In the genomic region with DNA sequence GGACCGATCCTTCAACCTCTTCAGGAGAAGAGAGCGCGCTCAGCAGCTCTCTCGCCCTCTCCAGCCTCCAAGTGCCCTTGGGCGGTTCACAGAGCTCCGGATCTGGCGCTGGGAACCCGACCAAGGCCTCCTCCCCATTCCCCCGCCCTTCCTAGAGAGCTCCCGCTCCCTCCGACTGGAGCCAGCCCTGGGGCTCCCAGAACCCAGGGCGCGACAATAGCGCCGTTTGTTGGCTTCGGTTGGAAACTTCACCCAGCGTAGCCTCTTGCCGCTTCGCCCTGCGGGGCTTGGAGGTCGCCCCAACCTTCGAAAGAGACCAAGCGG, we compare ENCODE assay signal across 14 cellular contexts. TPM values are rescaled to one million over a fixed set of nuclear protein-coding genes. Genes with fewer than 3 reads are reported as not detected.
DNase-seq lines count a peak whose midpoint lies in the region; ATAC-seq, FAIRE-seq and TF ChIP-seq lines count a peak whose summit lies in the region.
"Had no signal": no experiment of that assay in that cellular context is flagged by ENCODE, and none has a peak within 500 bp of the region (broad histone marks: within the 10 kb centered on the region; RNA-seq: fewer than 3 reads in every experiment).

No MANE protein-coding gene starts in this region.

- 19% methylated on average over 14 of the region's 23 CpGs; no CpG with 5 or more reads in 1 of the 2 experiments for WGBS in IMR-90 (ENCODE audit: extremely low coverage in 2 of 2, insufficient read length in 1 of 2), 2 experiments
- 3% methylated on average over 7 of the region's 23 CpGs; no CpG with 5 or more reads in 1 of the 2 experiments for WGBS in H1 (ENCODE audit: extremely low coverage in 1 of 2, insufficient coverage in 1 of 2, insufficient read length in 1 of 2, insufficient replicate concordance in 2 of 2, low coverage in 1 of 2, low lambda C conversion rate in 2 of 2, missing lambda C conversion rate in 1 of 2), 2 experiments
- WGBS in mesodermal cell (ENCODE audit: insufficient coverage in 2 of 2), 2 experiments: 0 to 1% methylated on average over 6 to 18 of the region's 23 CpGs

- POLR2A ChIA-PET in A673 (lab: Charles Lee; ENCODE audit: low non-redundant PET): interaction anchor here (0.6 kb wide), 1 partner anchor 230 kb away, joined by 5 read pairs; no protein-coding TSS in a partner anchor
- POLR2A ChIA-PET in IMR-90 (lab: Charles Lee; ENCODE audit: unreplicated experiment): no interaction called here
- POLR2A ChIA-PET in H1 (lab: Charles Lee; ENCODE audit: partially characterized antibody): interaction anchor here (0.8 to 1.4 kb wide), 4 partner anchors 67 to 409 kb away, joined by 3 to 6 read pairs (median 3); no protein-coding TSS in a partner anchor

- no peak overlapping the region for H3K4ac ChIP-seq in IMR-90 (ENCODE audit: low read depth, low read length)
- no peak overlapping the region for H3K4ac ChIP-seq in H1 (replicated peaks; ENCODE audit: insufficient read length, low read depth, low read length)

- H2AK9ac ChIP-seq in IMR-90 (replicated peaks; ENCODE audit: low read depth, low read length, poor library complexity): no peak overlapping the region

- H2BK20ac ChIP-seq in IMR-90 (ENCODE audit: low read depth, low read length) (no peak overlapping the region), H1 (ENCODE audit: low read length) (no peak overlapping the region)

- H3K27me3 ChIP-seq in A673 (replicated peaks; ENCODE audit: insufficient read depth, low read depth, low read length, poor library complexity): peaks cover 74% of the 10 kb centered on the region
- peaks cover 71% of the 10 kb centered on the region for H3K27me3 ChIP-seq in IMR-90 (ENCODE audit: control insufficient read depth, insufficient read depth, low read length)
- peaks cover 15 to 73% (median 53%) of the 10 kb centered on the region in 4 experiments for H3K27me3 ChIP-seq in H1 (replicated peaks in 1 of 4; ENCODE audit: control insufficient read depth in 3 of 4, extremely low read depth in 1 of 4, insufficient read depth in 3 of 4, low read length in 3 of 4)

- peak; percentile 38 for DNase-seq in A673 (ENCODE audit: low spot score)
- DNase-seq in IMR-90: no peak
- peak in 1 of 2 experiments; percentile 73 for DNase-seq in H1 (ENCODE audit: low read depth in 1 of 2, low spot score in 2 of 2)
- no peak for DNase-seq in NCI-H2081 treated with DMSO at 0.1 percent for 48 hours (lab: John Stamatoyannopoulos, UW)
- no peak for DNase-seq in NCI-H146 treated with DMSO at 0.1 percent for 48 hours (lab: John Stamatoyannopoulos, UW; ENCODE audit: unreplicated experiment)
- no peak for DNase-seq in AG08395 (ENCODE audit: low spot score)
- DNase-seq: gastrocnemius medialis, mucosa of descending colon, NCI-H1436 treated with DMSO at 0.1 percent for 48 hours had no signal

- H2AFZ ChIP-seq in IMR-90 (replicated peaks; ENCODE audit: low read length, poor library complexity) (no peak overlapping the region), H1 (ENCODE audit: low read length) (peak overlapping the region; percentile 79; the same call in 1 of the 2 replicates)

- H2AK5ac ChIP-seq in IMR-90 (ENCODE audit: low read depth, low read length) (no peak overlapping the region), H1 (ENCODE audit: low read depth, low read length) (no peak overlapping the region)

- H3K4me2 ChIP-seq in IMR-90 (ENCODE audit: low read depth, low read length) (no peak overlapping the region), H1 (ENCODE audit: insufficient read depth in 1 of 2, low read depth in 2 of 2, low read length in 2 of 2) (peak overlapping the region; percentile 68 to 84)

- H3K9me1 ChIP-seq in IMR-90 (ENCODE audit: insufficient read depth, low read length): no peaks in the 10 kb centered on the region

- no peak overlapping the region for H3K56ac ChIP-seq in IMR-90 (ENCODE audit: extremely low read depth, insufficient read depth, low read length)
- H3K56ac ChIP-seq in H1 (replicated peaks; ENCODE audit: insufficient read length, low read depth, low read length): no peak overlapping the region

- H3K36me3 ChIP-seq in A673 (ENCODE audit: insufficient read depth, low read length, poor library complexity, severe bottlenecking): no peaks in the 10 kb centered on the region
- no peaks in the 10 kb centered on the region for H3K36me3 ChIP-seq in IMR-90 (ENCODE audit: control insufficient read depth, insufficient read depth, low read length)
- no peaks in the 10 kb centered on the region for H3K36me3 ChIP-seq in H1 (ENCODE audit: control insufficient read depth in 2 of 4, insufficient read depth in 4 of 4, low read length in 3 of 4)
- no peaks in the 10 kb centered on the region for H3K36me3 ChIP-seq in mesodermal cell (ENCODE audit: control insufficient read depth, insufficient read depth, low read length)
- H3K36me3 ChIP-seq: gastrocnemius medialis, tibial nerve had no signal

- no peak for ATAC-seq in IMR-90 (ENCODE audit: low read depth)
- ATAC-seq in GM18868 (IDR thresholded peaks at IDR 0.05; ENCODE audit: unreplicated experiment): no peak
- ATAC-seq: gastrocnemius medialis, mucosa of descending colon had no signal

- no peak overlapping the region for H3K14ac ChIP-seq in IMR-90 (replicated peaks; ENCODE audit: low read depth, low read length)
- H3K14ac ChIP-seq in H1 (ENCODE audit: insufficient read length): no peak overlapping the region

- no peak overlapping the region for H3K18ac ChIP-seq in IMR-90 (ENCODE audit: low read depth, low read length)
- H3K18ac ChIP-seq in H1 (ENCODE audit: extremely low read depth, low read length): no peak overlapping the region

- TF ChIP-seq CTCF in A673 (conservative IDR thresholded peaks at IDR 0.05; ENCODE audit: low read depth, low read length) (peak; percentile 50), IMR-90 (conservative IDR thresholded peaks at IDR 0.05; ENCODE audit: low read depth, low read length) (0 out of 2 replicates have a peak, but pooled peaks have one; percentile 5), H1 (IDR thresholded peaks at IDR 0.05; ENCODE audit: control extremely low read depth in 1 of 3, insufficient read depth in 1 of 3, low read depth in 1 of 3, low read length in 3 of 3) (peak in 2 of 3 experiments; percentile 75 to 84; a peak in 3 of 4 replicates)

- H3K4me3 ChIP-seq in A673 (ENCODE audit: low read depth, low read length, poor library complexity, severe bottlenecking) (peak overlapping the region; percentile 2), IMR-90 (ENCODE audit: insufficient read depth, low read depth, low read length) (no peak overlapping the region), H1 (ENCODE audit: extremely low read depth in 1 of 4, insufficient read depth in 2 of 4, low read depth in 3 of 4, low read length in 4 of 4) (peak overlapping the region; percentile 25 to 72 (median 39); a peak in 6 of 8 replicates), mesodermal cell (ENCODE audit: extremely low read depth, insufficient read depth, low read length, poor library complexity, severe bottlenecking) (peak overlapping the region; percentile 2)
- H3K4me3 ChIP-seq: gastrocnemius medialis, mucosa of descending colon had no signal

- no peaks in the 10 kb centered on the region for H3K4me1 ChIP-seq in A673 (ENCODE audit: insufficient read depth, low read length, poor library complexity, severe bottlenecking)
- no peaks in the 10 kb centered on the region for H3K4me1 ChIP-seq in IMR-90 (ENCODE audit: control insufficient read depth, insufficient read depth, low read length)
- H3K4me1 ChIP-seq in H1 (replicated peaks in 1 of 4; ENCODE audit: control insufficient read depth in 3 of 4, insufficient read depth in 4 of 4, low read length in 3 of 4): peaks cover 0 to 8% (median 4%) of the 10 kb centered on the region in 4 experiments; a peak in 6 of 7 replicates
- peaks cover 9% of the 10 kb centered on the region for H3K4me1 ChIP-seq in mesodermal cell (ENCODE audit: control insufficient read depth, insufficient read depth, low read length, poor library complexity, severe bottlenecking)

- CTCF ChIA-PET in A673 (lab: Charles Lee): interaction anchor here (0.6 to 1.2 kb wide), 5 partner anchors 376 to 1752 kb away, joined by 3 read pairs; no protein-coding TSS in a partner anchor
- CTCF ChIA-PET in IMR-90 (lab: Yijun Ruan, JAX): no interaction called here
- CTCF ChIA-PET in H1 (lab: Charles Lee; ENCODE audit: partially characterized antibody): interaction anchor here (0.6 to 2.4 kb wide), 23 partner anchors 8 to 643 kb away, joined by 3 to 28 read pairs (median 4); a partner anchor contains a TSS

- H3K79me1 ChIP-seq in IMR-90 (ENCODE audit: low read depth in 1 of 2, low read length in 2 of 2): no peaks in the 10 kb centered on the region
- no peaks in the 10 kb centered on the region for H3K79me1 ChIP-seq in H1 (ENCODE audit: low read depth, low read length)

- H4K20me1 ChIP-seq in IMR-90 (ENCODE audit: insufficient read depth, low read length) (no peaks in the 10 kb centered on the region), H1 (replicated peaks in 1 of 2; ENCODE audit: control insufficient read depth in 1 of 2, insufficient read depth in 2 of 2, low read length in 2 of 2) (peaks cover 0 to 2% of the 10 kb centered on the region in 2 experiments)

- H3K23ac ChIP-seq in IMR-90 (ENCODE audit: low read depth, low read length) (no peak overlapping the region), H1 (ENCODE audit: insufficient read length) (no peak overlapping the region)

- intact Hi-C loops in A673 (cut with micrococcal nuclease; ENCODE audit: unreplicated experiment) (loop anchor here (5.0 to 10.0 kb wide), 2 partner anchors 383 to 451 kb away; no protein-coding TSS in a partner anchor), IMR-90 (cut with micrococcal nuclease) (loop anchor here (10.0 kb wide), 1 partner anchor 453 kb away; no protein-coding TSS in a partner anchor)

- H2BK120ac ChIP-seq in IMR-90 (ENCODE audit: low read depth, low read length): no peak overlapping the region
- no peak overlapping the region for H2BK120ac ChIP-seq in H1 (replicated peaks; ENCODE audit: low read depth, low read length)

- TF ChIP-seq POLR2A in IMR-90 (IDR thresholded peaks at IDR 0.05; ENCODE audit: low read depth, low read length): no peak
- no peak for TF ChIP-seq POLR2A in H1 (IDR thresholded peaks at IDR 0.05; ENCODE audit: control extremely low read depth in 1 of 2, low read depth in 2 of 2, low read length in 2 of 2)

- H3K9me3 ChIP-seq in A673 (ENCODE audit: low read depth, low read length, poor library complexity, severe bottlenecking) (no peaks in the 10 kb centered on the region), IMR-90 (ENCODE audit: control insufficient read depth, insufficient read depth, low read length) (peaks cover 12% of the 10 kb centered on the region; the same call in 1 of the 2 replicates), H1 (ENCODE audit: insufficient read depth in 2 of 2, low read depth in 1 of 2, low read length in 1 of 2) (no peaks in the 10 kb centered on the region), mesodermal cell (ENCODE audit: control insufficient read depth, low read length) (no peaks in the 10 kb centered on the region)
- H3K9me3 ChIP-seq: gastrocnemius medialis, mucosa of descending colon, tibial nerve had no signal

- FAIRE-seq in H1 (lab: Jason Lieb, UNC): peak; percentile 39
- FAIRE-seq: G401.6 had no signal

- H3K9ac ChIP-seq in IMR-90 (ENCODE audit: low read depth, low read length) (no peak overlapping the region), H1 (replicated peaks in 1 of 4; ENCODE audit: extremely low read depth in 1 of 4, low read depth in 3 of 4, low read length in 3 of 4) (no peak overlapping the region; a peak in 1 of 7 replicates)

- H2BK15ac ChIP-seq in IMR-90 (ENCODE audit: low read depth, low read length) (no peak overlapping the region), H1 (ENCODE audit: low read length) (no peak overlapping the region)

- H4K5ac ChIP-seq in IMR-90 (ENCODE audit: low read depth, low read length): no peak overlapping the region
- no peak overlapping the region for H4K5ac ChIP-seq in H1 (ENCODE audit: insufficient read length, low read depth, low read length)

- H4K8ac ChIP-seq in IMR-90 (ENCODE audit: low read depth in 2 of 2, low read length in 2 of 2): no peak overlapping the region
- no peak overlapping the region for H4K8ac ChIP-seq in H1 (ENCODE audit: extremely low read depth, insufficient read depth, low read length)

- no peak for TF ChIP-seq RAD21 in IMR-90 (IDR thresholded peaks at IDR 0.05; ENCODE audit: low read length)
- TF ChIP-seq RAD21 in H1 (IDR thresholded peaks at IDR 0.05 in 1 of 2, conservative IDR thresholded peaks at IDR 0.05 in 1 of 2; ENCODE audit: low read depth in 2 of 2, low read length in 2 of 2): peak; percentile 86 to 93

- H3K79me2 ChIP-seq in H1 (ENCODE audit: control insufficient read depth in 1 of 2, insufficient read depth in 2 of 2, low read length in 2 of 2): peaks cover 0 to 3% of the 10 kb centered on the region in 2 experiments; a peak in 1 of 4 replicates

- dilution Hi-C loops in IMR-90 (cut with HindIII; ENCODE audit: low sequenced_read_pairs, unreplicated experiment): no loop called here

- BruUV-seq in A673 (replicated peaks; lab: Mats Ljungman, UMichigan) (no TSS peak), IMR-90 (replicated peaks; lab: Mats Ljungman, UMichigan) (no TSS peak)

- H2BK12ac ChIP-seq in H1 (ENCODE audit: low read depth, low read length): no peak overlapping the region

- in situ Hi-C loops in IMR-90 (cut with MboI; ENCODE audit: low sequenced_read_pairs): no loop called here

- peaks cover 16% of the 10 kb centered on the region; the same call in 1 of the 2 replicates for H3K23me2 ChIP-seq in H1 (ENCODE audit: low read depth, low read length)

- TF ChIP-seq EP300 in H1 (IDR thresholded peaks at IDR 0.05; ENCODE audit: borderline replicate concordance in 1 of 2, low read depth in 2 of 2, low read length in 2 of 2): no peak

- H2BK5ac ChIP-seq in IMR-90 (ENCODE audit: low read depth, low read length, poor library complexity, severe bottlenecking) (no peak overlapping the region), H1 (ENCODE audit: low read depth, low read length) (no peak overlapping the region)

- no peak overlapping the region for H4K91ac ChIP-seq in IMR-90 (ENCODE audit: insufficient read depth, low read depth, low read length)
- H4K91ac ChIP-seq in H1 (replicated peaks; ENCODE audit: insufficient read length, low read length): no peak overlapping the region

- H3K27ac ChIP-seq in A673 (ENCODE audit: low read depth, low read length, poor library complexity, severe bottlenecking) (no peak overlapping the region), IMR-90 (ENCODE audit: insufficient read depth, low read length) (no peak overlapping the region), H1 (ENCODE audit: low read depth, low read length) (no peak overlapping the region), mesodermal cell (ENCODE audit: low read depth, low read length, severe bottlenecking) (no peak overlapping the region)
- H3K27ac ChIP-seq: gastrocnemius medialis, tibial nerve had no signal

RNA-seq across cellular contexts. Expression of a gene that starts 3.1 kb away (rescaled TPM):
- total RNA-seq in A673 (2021) (not detected in 2 replicates), IMR-90 (2012; rRNA removed) (not detected in 2 replicates)
- polyA plus RNA-seq in IMR-90 (2012; rRNA removed) (0.03 TPM in 1 of 2 replicates, not detected in the other), H1 (2011; rRNA removed) (10.4 and 19.2 TPM in 2 replicates)
- 0.03 TPM in 1 of 2 replicates, not detected in the other for polyA plus RNA-seq in IMR-90 (2012; cell fraction: cytosol; rRNA removed)
- not detected in 2 replicates for polyA plus RNA-seq in IMR-90 (2012; cell fraction: nucleus; rRNA removed; ENCODE audit: low replicate concordance)
- 38.9 and 41.0 TPM in 2 replicates for total RNA-seq in H1 (2021; fragmentation: NEBNext Ultra II Directional; extraction: Animal tissue kit (Norgen Biotek cat#: 25700))
- 12.2 TPM for polyA plus RNA-seq in H1 (2011; cell fraction: cytosol; rRNA removed)
- 19.5 TPM for polyA plus RNA-seq in H1 (2011; cell fraction: nucleus; rRNA removed)
- polyA plus RNA-seq in H1 (2012, experiment 1 of 2): 19.4 to 28.4 TPM (median 23.7 TPM) in 4 replicates
- 26.4 TPM for polyA plus RNA-seq in H1 (2012, experiment 2 of 2)
- polyA plus RNA-seq in H1 (2013, experiment 1 of 2): 22.8 TPM
- 20.6 TPM for polyA plus RNA-seq in H1 (2013, experiment 2 of 2)
- 1.4 and 2.6 TPM in 2 replicates for polyA minus RNA-seq in H1 (2011; rRNA and poly(A)+ RNA removed)
- polyA minus RNA-seq in H1 (2011; cell fraction: cytosol; rRNA and poly(A)+ RNA removed): 17.5 TPM
- 15.2 TPM for polyA minus RNA-seq in H1 (2011; cell fraction: nucleus; rRNA and poly(A)+ RNA removed)
- polyA plus RNA-seq in mesodermal cell (2013, experiment 1 of 2): 0.66 TPM
- 0.15 TPM for polyA plus RNA-seq in mesodermal cell (2013, experiment 2 of 2)
- total RNA-seq: dermis microvascular lymphatic vessel endothelial cell, mucosa of descending colon, tibial nerve had no signal

Comparison
In these comparisons a context has a peak if more than half of its experiments do, and no peak if none do; other contexts are left out.
1. CTCF ChIP-seq: peak in every context shown above with its lines; median percentile 80 in H1; 50 in A673; 5 in IMR-90.
2. RNA of a gene that starts 3.1 kb away (total RNA-seq): 38.9 to 41.0 TPM in H1; not detected in A673 and not detected in IMR-90; every median in the first group is over 10 times any median in the second.